ENCODE assay signal across 25 cellular contexts in genomic region chr2:160091381-160091780, GRCh38. TPM values are rescaled to one million over a fixed set of nuclear protein-coding genes. Genes with fewer than 3 reads are reported as not detected.
DNase-seq lines count a peak whose midpoint lies in the region; ATAC-seq, FAIRE-seq and TF ChIP-seq lines count a peak whose summit lies in the region.
"Had no signal": no experiment of that assay in that cellular context is flagged by ENCODE, and none has a peak within 500 bp of the region (broad histone marks: within the 10 kb centered on the region; RNA-seq: fewer than 3 reads in every experiment).

No MANE protein-coding gene starts in this region.

- DNase-seq in GM23248 (peak; percentile 64), astrocyte of the hippocampus (ENCODE audit: low read depth, low spot score) (peak; percentile 75), fibroblast of peridontal ligament (ENCODE audit: extremely low read depth) (peak; percentile 47), smooth muscle cell (lab: John Stamatoyannopoulos, UW; ENCODE audit: unreplicated experiment) (no peak), spleen (no peak), urothelium cell line (ENCODE audit: low spot score) (no peak), BE2C (no peak)
- DNase-seq: activated CD8-positive, alpha-beta memory T cell treated with anti-CD3 and anti-CD28 coated beads for 24 hours; activated naive CD8-positive, alpha-beta T cell treated with anti-CD3 and anti-CD28 coated beads, Interleukin-2, amount 50 U/mL, for 24 hours; CD4-positive, alpha-beta T cell; left lung; MG63; NCI-H1694 treated with DMSO at 0.1 percent for 48 hours; NK-92 treated with Interleukin-12 subunit alpha and Interleukin-12 subunit beta, amount 100 ng/mL, for 24 hours; stimulated activated naive CD4-positive, alpha-beta T cell; T-helper 1 cell; upper lobe of right lung; WERI-Rb-1 had no signal

- ATAC-seq in GM18907 (IDR thresholded peaks at IDR 0.05; ENCODE audit: unreplicated experiment), result no peak
- ATAC-seq: activated naive CD8-positive, alpha-beta T cell treated with anti-CD3 and anti-CD28 coated beads, Interleukin-2, amount 50 U/mL, for 24 hours; activated T-helper 17 cell treated with anti-CD3 and anti-CD28 coated beads, Interleukin-2, amount 50 U/mL, for 72 hours; GM12878; left lung; upper lobe of right lung had no signal

- H3K4me3 ChIP-seq in GM23248 (no peak overlapping the region), smooth muscle cell (no peak overlapping the region), spleen (no peak overlapping the region), BE2C (ENCODE audit: low read depth, low read length) (no peak overlapping the region)
- H3K4me3 ChIP-seq: GM12878, HAP-1, left lung, MG63, skin epidermis, upper lobe of right lung had no signal

- H3K79me2 ChIP-seq in GM23248 (ENCODE audit: insufficient read depth), result no peaks in the 10 kb centered on the region
- no peaks in the 10 kb centered on the region for H3K79me2 ChIP-seq in smooth muscle cell (ENCODE audit: low read depth)
- H3K79me2 ChIP-seq: parathyroid adenoma had no signal

- H3K36me3 ChIP-seq in GM23248 (ENCODE audit: low read depth) (no peaks in the 10 kb centered on the region), smooth muscle cell (ENCODE audit: low read depth) (no peaks in the 10 kb centered on the region), spleen (no peaks in the 10 kb centered on the region), BE2C (no peaks in the 10 kb centered on the region)
- H3K36me3 ChIP-seq: HAP-1, left lung, MG63, upper lobe of right lung, WERI-Rb-1 had no signal

- TF ChIP-seq CTCF in smooth muscle cell (IDR thresholded peaks at IDR 0.05; ENCODE audit: borderline replicate concordance, insufficient read depth, poor library complexity, severe bottlenecking), result no peak
- TF ChIP-seq CTCF in spleen (IDR thresholded peaks at IDR 0.05 in 8 of 11, conservative IDR thresholded peaks at IDR 0.05 in 3 of 11), result no peak
- TF ChIP-seq CTCF in BE2C (IDR thresholded peaks at IDR 0.05; ENCODE audit: low read depth, low read length), result no peak

- no peaks in the 10 kb centered on the region for H3K9me2 ChIP-seq in GM23248 (ENCODE audit: insufficient read depth)

- H4K20me1 ChIP-seq in GM23248 (ENCODE audit: insufficient read depth) (no peaks in the 10 kb centered on the region), smooth muscle cell (ENCODE audit: low read depth) (no peaks in the 10 kb centered on the region)

- intact Hi-C loops in spleen (cut with DNase I; ENCODE audit: low total_unique reads), result no loop called here

- H3F3A ChIP-seq in GM23248 (ENCODE audit: insufficient read depth) (peaks cover 11% of the 10 kb centered on the region), smooth muscle cell (ENCODE audit: low read depth) (no peaks in the 10 kb centered on the region)

- H3K9me3 ChIP-seq in GM23248 (ENCODE audit: low read depth) (no peaks in the 10 kb centered on the region), smooth muscle cell (replicated peaks; ENCODE audit: low read depth) (peaks cover 21% of the 10 kb centered on the region), spleen (peaks cover 11 to 80% (median 80%) of the 10 kb centered on the region in 8 donors), BE2C (no peaks in the 10 kb centered on the region)

- no peak for FAIRE-seq in urothelium cell line (lab: Jason Lieb, UNC)
- FAIRE-seq: colon, GM12878 had no signal

- H3K27me3 ChIP-seq in GM23248 (replicated peaks; ENCODE audit: insufficient read depth), result no peaks in the 10 kb centered on the region
- H3K27me3 ChIP-seq in smooth muscle cell (ENCODE audit: low read depth), result no peaks in the 10 kb centered on the region
- no peaks in the 10 kb centered on the region for H3K27me3 ChIP-seq in spleen (replicated peaks in 1 of 7)
- no peaks in the 10 kb centered on the region for H3K27me3 ChIP-seq in BE2C
- H3K27me3 ChIP-seq: left lung, MG63, upper lobe of right lung had no signal

- in situ Hi-C loops in GM23248 (cut with MboI), result no loop called here

- no peak for TF ChIP-seq POLR2A in spleen (IDR thresholded peaks at IDR 0.05)

- H3K27ac ChIP-seq in GM23248 (peak overlapping the region; percentile 1; the same call in 1 of the 2 replicates), smooth muscle cell (ENCODE audit: low read depth) (peak overlapping the region; percentile 24), spleen (no peak overlapping the region)
- H3K27ac ChIP-seq: left lung, parathyroid adenoma, upper lobe of right lung, WERI-Rb-1 had no signal

- H3K9ac ChIP-seq in GM23248, result no peak overlapping the region
- H3K9ac ChIP-seq in smooth muscle cell (ENCODE audit: low read depth), result no peak overlapping the region
- H3K9ac ChIP-seq: parathyroid adenoma had no signal

- H3K4me1 ChIP-seq in GM23248 (ENCODE audit: insufficient read depth), result peaks cover 10% of the 10 kb centered on the region
- no peaks in the 10 kb centered on the region for H3K4me1 ChIP-seq in smooth muscle cell (ENCODE audit: low read depth)
- H3K4me1 ChIP-seq in spleen, result no peaks in the 10 kb centered on the region
- no peaks in the 10 kb centered on the region for H3K4me1 ChIP-seq in BE2C
- H3K4me1 ChIP-seq: HAP-1, left lung, parathyroid adenoma, upper lobe of right lung had no signal

- peak overlapping the region; percentile 1 for H3K4me2 ChIP-seq in GM23248 (ENCODE audit: unreplicated experiment)
- no peak overlapping the region for H3K4me2 ChIP-seq in smooth muscle cell

- H2AFZ ChIP-seq in GM23248 (no peak overlapping the region), smooth muscle cell (ENCODE audit: low read depth) (no peak overlapping the region)
- H2AFZ ChIP-seq: parathyroid adenoma had no signal

RNA-seq across cellular contexts. Expression of gene PLA2R1, which starts 29.0 kb away (rescaled TPM):
- total RNA-seq in GM23248 (2014; rRNA removed; shearing (Covaris generic)), result 14.9 and 16.0 TPM in 2 replicates
- 8.9 and 9.4 TPM in 2 replicates for polyA plus RNA-seq in GM23248 (2016; fragmentation: Nextera tagmentation; extraction: Ambion mirVana)
- total RNA-seq in smooth muscle cell, result 7.3 and 10.1 TPM in 2 replicates
- 4.7 and 4.8 TPM in 2 replicates for polyA plus RNA-seq in smooth muscle cell
- 10 to 100 TPM in 5 of 7 donors, 1 to 10 TPM in 2; 8.2 to 17.0 (median 11.1) TPM for total RNA-seq in spleen
- polyA plus RNA-seq in spleen, result 1 to 10 TPM; 1.3 to 2.2 (median 1.8) TPM
- polyA plus RNA-seq in BE2C (2012; ENCODE audit: insufficient read depth, insufficient read length, low read depth), result not detected
- total RNA-seq: CD4-positive, alpha-beta T cell; GM12878 had no signal

Comparison
In these comparisons a context has a peak if more than half of its experiments do, and no peak if none do; other contexts are left out.
1. DNase-seq: peak in GM23248 (single experiment), astrocyte of the hippocampus (single experiment) and fibroblast of peridontal ligament (single experiment); none in smooth muscle cell (single experiment), spleen (single experiment), urothelium cell line (single experiment) and BE2C (single experiment).
2. H3K27ac ChIP-seq: peak in GM23248 (single experiment) and smooth muscle cell (single experiment); none in spleen (0 of 8).